Comparison of ENCODE assay signal across 19 cellular contexts in genomic region chr9:115132648-115133047, GRCh38. TPM values are rescaled to one million over a fixed set of nuclear protein-coding genes. Genes with fewer than 3 reads are reported as not detected.
DNase-seq lines count a peak whose midpoint lies in the region; ATAC-seq and TF ChIP-seq lines count a peak whose summit lies in the region.
"Had no signal": no experiment of that assay in that cellular context is flagged by ENCODE, and none has a peak within 500 bp of the region (broad histone marks: within the 10 kb centered on the region; RNA-seq: fewer than 3 reads in every experiment).

No MANE protein-coding gene starts in this region.

- 54% methylated on average over 12 of the region's 12 CpGs for WGBS in smooth muscle cell (ENCODE audit: low lambda C conversion rate)
- 49 to 65% methylated on average over 2 to 4 of the region's 12 CpGs for WGBS in gastroesophageal sphincter (ENCODE audit: low coverage in 1 of 2), 2 donors

- H3K4me3 ChIP-seq in adipocyte (ENCODE audit: low read length) (peak overlapping the region; percentile 76), smooth muscle cell (no peak overlapping the region), gastroesophageal sphincter (no peak overlapping the region)
- H3K4me3 ChIP-seq: prostate gland had no signal

- no peak for TF ChIP-seq EP300 in gastroesophageal sphincter (IDR thresholded peaks at IDR 0.05)

- H2AFZ ChIP-seq in smooth muscle cell (ENCODE audit: low read depth), result no peak overlapping the region

- no peaks in the 10 kb centered on the region for H4K20me1 ChIP-seq in smooth muscle cell (ENCODE audit: low read depth)

- peaks cover 22% of the 10 kb centered on the region for H3F3A ChIP-seq in smooth muscle cell (ENCODE audit: low read depth)

- peak; percentile 5 for DNase-seq in HuH-7 (ENCODE audit: low spot score)
- no peak for DNase-seq in adipocyte (ENCODE audit: low read depth)
- DNase-seq in iris pigment epithelial cell (ENCODE audit: low read depth), result peak; percentile 40
- DNase-seq in smooth muscle cell (lab: John Stamatoyannopoulos, UW; ENCODE audit: unreplicated experiment), result no peak
- DNase-seq: activated CD4-positive, alpha-beta T cell treated with anti-CD3 and anti-CD28 coated beads for 4 hours; activated T-cell treated with anti-CD3 and anti-CD28 coated beads, Interleukin-2, amount 50 U/mL, for 72 hours; CD4-positive, CD25-positive, alpha-beta regulatory T cell; EL; foreskin melanocyte; NCI-H1105 treated with DMSO at 0.1 percent for 48 hours; NCI-H510A; stimulated activated CD4-positive, alpha-beta T cell treated with anti-CD3 and anti-CD28 coated beads, Interleukin-2, amount 100 ng/mL, for 48 hours had no signal

- H3K4me2 ChIP-seq in smooth muscle cell, result peak overlapping the region; percentile 47

- no peak for ATAC-seq in HG03520 (IDR thresholded peaks at IDR 0.05; ENCODE audit: unreplicated experiment)
- ATAC-seq in gastroesophageal sphincter, result no peak
- no peak for ATAC-seq in GM19463 (IDR thresholded peaks at IDR 0.05; ENCODE audit: unreplicated experiment)
- ATAC-seq in HG02588 (IDR thresholded peaks at IDR 0.05; ENCODE audit: unreplicated experiment), result no peak
- ATAC-seq: activated T-cell treated with anti-CD3 and anti-CD28 coated beads, Interleukin-2, amount 50 U/mL, for 72 hours; Panc1 had no signal

- H3K9me3 ChIP-seq in adipocyte (ENCODE audit: control insufficient read depth, low read length), result no peaks in the 10 kb centered on the region
- no peaks in the 10 kb centered on the region for H3K9me3 ChIP-seq in smooth muscle cell (replicated peaks; ENCODE audit: low read depth)
- H3K9me3 ChIP-seq in gastroesophageal sphincter, result no peaks in the 10 kb centered on the region
- H3K9me3 ChIP-seq: prostate gland had no signal

- H3K79me2 ChIP-seq in smooth muscle cell (ENCODE audit: low read depth), result no peaks in the 10 kb centered on the region

- H3K4me1 ChIP-seq in adipocyte (ENCODE audit: control insufficient read depth, insufficient read depth, low read length), result peaks cover 15% of the 10 kb centered on the region
- peaks cover 4% of the 10 kb centered on the region for H3K4me1 ChIP-seq in smooth muscle cell (ENCODE audit: low read depth)
- H3K4me1 ChIP-seq in gastroesophageal sphincter, result peaks cover 0 to 13% (median 0%) of the 10 kb centered on the region in 3 donors
- H3K4me1 ChIP-seq: prostate gland had no signal

- TF ChIP-seq POLR2A in gastroesophageal sphincter (IDR thresholded peaks at IDR 0.05), result no peak

- TF ChIP-seq CTCF in smooth muscle cell (IDR thresholded peaks at IDR 0.05; ENCODE audit: borderline replicate concordance, insufficient read depth, poor library complexity, severe bottlenecking), result no peak
- no peak for TF ChIP-seq CTCF in gastroesophageal sphincter (IDR thresholded peaks at IDR 0.05)

- H3K27me3 ChIP-seq in adipocyte (replicated peaks; ENCODE audit: control insufficient read depth, insufficient read depth, low read length) (no peaks in the 10 kb centered on the region), smooth muscle cell (ENCODE audit: low read depth) (no peaks in the 10 kb centered on the region), gastroesophageal sphincter (no peaks in the 10 kb centered on the region)

- H3K27ac ChIP-seq in smooth muscle cell (ENCODE audit: low read depth) (peak overlapping the region; percentile 75), gastroesophageal sphincter (no peak overlapping the region)
- H3K27ac ChIP-seq: prostate gland had no signal

- H3K36me3 ChIP-seq in adipocyte (ENCODE audit: control insufficient read depth, insufficient read depth, low read length, severe bottlenecking) (no peaks in the 10 kb centered on the region), smooth muscle cell (ENCODE audit: low read depth) (no peaks in the 10 kb centered on the region), gastroesophageal sphincter (no peaks in the 10 kb centered on the region)
- H3K36me3 ChIP-seq: prostate gland had no signal

- no peak overlapping the region for H3K9ac ChIP-seq in adipocyte (ENCODE audit: low read length)
- H3K9ac ChIP-seq in smooth muscle cell (ENCODE audit: low read depth), result peak overlapping the region; percentile 26

RNA-seq across cellular contexts. Expression of gene TNC, which starts 14.7 kb away (rescaled TPM):
- total RNA-seq in smooth muscle cell, result 563 and 581 TPM in 2 replicates
- polyA plus RNA-seq in smooth muscle cell, result 365 and 567 TPM in 2 replicates
- 100 to 1,000 TPM; 194 to 799 (median 466) TPM for total RNA-seq in gastroesophageal sphincter
- total RNA-seq: CD4-positive, CD25-positive, alpha-beta regulatory T cell had no signal
- polyA plus RNA-seq: CD4-positive, CD25-positive, alpha-beta regulatory T cell; IgD-negative memory B cell had no signal

Comparison
In these comparisons a context has a peak if more than half of its experiments do, and no peak if none do; other contexts are left out.
1. DNase-seq: peak in HuH-7 (single experiment) and iris pigment epithelial cell (single experiment); none in adipocyte (single experiment) and smooth muscle cell (single experiment).